In genomic region chr9:87229127-87229526, GRCh38 we compare ENCODE assay signal across 29 cellular contexts.
"Had no signal": no experiment of that assay in that cellular context is flagged by ENCODE, and none has a peak within 500 bp of the region (broad histone marks: within the 10 kb centered on the region; RNA-seq: fewer than 3 reads in every experiment).

No MANE protein-coding gene starts in this region.

- H3K27me3 Mint-ChIP-seq: activated B cell treated with CpG ODN at 0.5 μM for 24 hours; activated CD8-positive, alpha-beta T cell treated with anti-CD3 and anti-CD28 coated beads for 36 hours; activated naive CD4-positive, alpha-beta T cell treated with anti-CD3 and anti-CD28 coated beads, Interleukin-2, amount 10 ng/mL, durations not matched to agents 7 days and 5 days; activated naive CD8-positive, alpha-beta T cell treated with anti-CD3 and anti-CD28 coated beads, Interleukin-2, amount 10 ng/mL, durations not matched to agents 7 days and 5 days had no signal

- H3K4me3 ChIP-seq: ascending aorta, colonic mucosa, esophagus squamous epithelium, gastroesophageal sphincter had no signal

- H3K4me3 Mint-ChIP-seq: activated B cell treated with CpG ODN at 0.5 μM for 24 hours; activated CD8-positive, alpha-beta T cell treated with anti-CD3 and anti-CD28 coated beads for 36 hours; activated naive CD4-positive, alpha-beta T cell treated with anti-CD3 and anti-CD28 coated beads, Interleukin-2, amount 10 ng/mL, durations not matched to agents 7 days and 5 days; activated naive CD8-positive, alpha-beta T cell treated with anti-CD3 and anti-CD28 coated beads, Interleukin-2, amount 10 ng/mL, durations not matched to agents 7 days and 5 days; activated T-helper 1 cell treated with anti-CD3 and anti-CD28 coated beads, Interleukin-12 subunit alpha, Interleukin-12 subunit beta, Interleukin-2, Interleukin-4 antibody, amounts not matched to agents 30 ng/mL and 10 ng/mL and 1 ng/mL, durations not matched to agents 14 hours and 24 hours and 36 hours; T-helper 17 cell; T-helper 2 cell treated with Interferon-gamma antibody and Interleukin-4, amounts not matched to agents 5 μg/mL and 100 μg/mL, for 36 hours had no signal

- H3K4me1 ChIP-seq: colonic mucosa, esophagus squamous epithelium, gastroesophageal sphincter had no signal

- H3K9me3 Mint-ChIP-seq: activated CD8-positive, alpha-beta T cell treated with anti-CD3 and anti-CD28 coated beads for 36 hours; activated naive CD8-positive, alpha-beta T cell treated with anti-CD3 and anti-CD28 coated beads, Interleukin-2, amount 10 ng/mL, durations not matched to agents 7 days and 5 days; activated T-helper 2 cell treated with anti-CD3 and anti-CD28 coated beads, Interferon-gamma antibody, Interleukin-2, Interleukin-4, amounts not matched to agents 10 μg/mL and 5 μg/mL and 100 μg/mL, durations not matched to agents 14 hours and 24 hours and 36 hours; T-helper 2 cell treated with Interferon-gamma antibody and Interleukin-4, amounts not matched to agents 5 μg/mL and 100 μg/mL, for 36 hours had no signal

- H3K36me3 Mint-ChIP-seq: activated naive CD4-positive, alpha-beta T cell treated with anti-CD3 and anti-CD28 coated beads, Interleukin-2, amount 10 ng/mL, durations not matched to agents 7 days and 5 days; activated naive CD8-positive, alpha-beta T cell treated with anti-CD3 and anti-CD28 coated beads, Interleukin-2, amount 10 ng/mL, durations not matched to agents 7 days and 5 days had no signal

- H3K27ac Mint-ChIP-seq: activated B cell treated with CpG ODN at 0.5 μM for 24 hours; activated CD8-positive, alpha-beta T cell treated with anti-CD3 and anti-CD28 coated beads for 36 hours; activated naive CD4-positive, alpha-beta T cell treated with anti-CD3 and anti-CD28 coated beads, Interleukin-2, amount 10 ng/mL, durations not matched to agents 7 days and 5 days; activated naive CD4-positive, alpha-beta T cell treated with anti-CD3 and anti-CD28 coated beads, Interleukin-2, amount 50 U/mL, for 72 hours; activated naive CD8-positive, alpha-beta T cell treated with anti-CD3 and anti-CD28 coated beads, Interleukin-2, amount 10 ng/mL, durations not matched to agents 7 days and 5 days; activated T-helper 1 cell treated with anti-CD3 and anti-CD28 coated beads, Interleukin-12 subunit alpha, Interleukin-12 subunit beta, Interleukin-2, Interleukin-4 antibody, amounts not matched to agents 30 ng/mL and 10 ng/mL and 1 ng/mL, durations not matched to agents 14 hours and 24 hours and 36 hours; activated T-helper 2 cell treated with anti-CD3 and anti-CD28 coated beads, Interferon-gamma antibody, Interleukin-2, Interleukin-4, amounts not matched to agents 10 μg/mL and 5 μg/mL and 100 μg/mL, durations not matched to agents 14 hours and 24 hours and 36 hours; T-helper 17 cell; T-helper 2 cell treated with Interferon-gamma antibody and Interleukin-4, amounts not matched to agents 5 μg/mL and 100 μg/mL, for 36 hours had no signal

- H3K36me3 ChIP-seq: ascending aorta, brain microvascular endothelial cell, colonic mucosa, esophagus squamous epithelium, gastroesophageal sphincter, WERI-Rb-1 had no signal

- H3K27me3 ChIP-seq: ascending aorta, brain microvascular endothelial cell, colonic mucosa, esophagus squamous epithelium, gastroesophageal sphincter had no signal

- H3K4me1 Mint-ChIP-seq: activated B cell treated with CpG ODN at 0.5 μM for 24 hours; activated naive CD4-positive, alpha-beta T cell treated with anti-CD3 and anti-CD28 coated beads, Interleukin-2, amount 10 ng/mL, durations not matched to agents 7 days and 5 days; activated naive CD8-positive, alpha-beta T cell treated with anti-CD3 and anti-CD28 coated beads, Interleukin-2, amount 10 ng/mL, durations not matched to agents 7 days and 5 days; T-helper 17 cell had no signal

- DNase-seq: activated B cell treated with CpG ODN at 0.5 μM for 24 hours; activated CD4-positive, alpha-beta T cell treated with anti-CD3 and anti-CD28 coated beads for 48 hours; activated CD4-positive, alpha-beta T cell treated with anti-CD3 and anti-CD28 coated beads, Interleukin-2, amount 50 U/mL, for 1 hour; activated CD4-positive, alpha-beta T cell treated with anti-CD3 and anti-CD28 coated beads, Interleukin-2, amount 50 U/mL, for 48 hours; activated CD8-positive, alpha-beta memory T cell treated with anti-CD3 and anti-CD28 coated beads for 24 hours; activated CD8-positive, alpha-beta T cell treated with anti-CD3 and anti-CD28 coated beads for 36 hours; activated effector memory CD4-positive, alpha-beta T cell treated with anti-CD3 and anti-CD28 coated beads, Interleukin-2, amount 50 U/mL, for 16 hours; activated naive CD4-positive, alpha-beta T cell; activated naive CD4-positive, alpha-beta T cell treated with anti-CD3 and anti-CD28 coated beads, Interleukin-2, amount 10 ng/mL, durations not matched to agents 7 days and 5 days; activated naive CD8-positive, alpha-beta T cell treated with anti-CD3 and anti-CD28 coated beads, Interleukin-2, amount 10 ng/mL, durations not matched to agents 7 days and 5 days; activated T-cell treated with anti-CD3 and anti-CD28 coated beads, Interleukin-2, amount 50 U/mL, for 48 hours; brain microvascular endothelial cell; caudate nucleus; colonic mucosa; effector CD8-positive, alpha-beta T cell; esophagus squamous epithelium; foreskin melanocyte; T-helper 1 cell; T-helper 17 cell; T1000; WERI-Rb-1 had no signal

- ATAC-seq: activated CD4-positive, CD25-positive, alpha-beta regulatory T cell treated with anti-CD3 and anti-CD28 coated beads, Interleukin-2, amount 50 U/mL, for 24 hours; activated CD8-positive, alpha-beta T cell treated with anti-CD3 and anti-CD28 coated beads for 36 hours; activated naive CD4-positive, alpha-beta T cell treated with anti-CD3 and anti-CD28 coated beads, Interleukin-2, amount 50 U/mL, for 72 hours; gastroesophageal sphincter; T-helper 17 cell had no signal

- H3K9me3 ChIP-seq: ascending aorta, colonic mucosa, esophagus squamous epithelium, gastroesophageal sphincter had no signal

- H3K27ac ChIP-seq: ascending aorta, brain microvascular endothelial cell, colonic mucosa, epithelial cell of prostate, esophagus squamous epithelium, gastroesophageal sphincter, WERI-Rb-1 had no signal
